Comparison of ENCODE assay signal across 1 cellular context in the genomic region with DNA sequence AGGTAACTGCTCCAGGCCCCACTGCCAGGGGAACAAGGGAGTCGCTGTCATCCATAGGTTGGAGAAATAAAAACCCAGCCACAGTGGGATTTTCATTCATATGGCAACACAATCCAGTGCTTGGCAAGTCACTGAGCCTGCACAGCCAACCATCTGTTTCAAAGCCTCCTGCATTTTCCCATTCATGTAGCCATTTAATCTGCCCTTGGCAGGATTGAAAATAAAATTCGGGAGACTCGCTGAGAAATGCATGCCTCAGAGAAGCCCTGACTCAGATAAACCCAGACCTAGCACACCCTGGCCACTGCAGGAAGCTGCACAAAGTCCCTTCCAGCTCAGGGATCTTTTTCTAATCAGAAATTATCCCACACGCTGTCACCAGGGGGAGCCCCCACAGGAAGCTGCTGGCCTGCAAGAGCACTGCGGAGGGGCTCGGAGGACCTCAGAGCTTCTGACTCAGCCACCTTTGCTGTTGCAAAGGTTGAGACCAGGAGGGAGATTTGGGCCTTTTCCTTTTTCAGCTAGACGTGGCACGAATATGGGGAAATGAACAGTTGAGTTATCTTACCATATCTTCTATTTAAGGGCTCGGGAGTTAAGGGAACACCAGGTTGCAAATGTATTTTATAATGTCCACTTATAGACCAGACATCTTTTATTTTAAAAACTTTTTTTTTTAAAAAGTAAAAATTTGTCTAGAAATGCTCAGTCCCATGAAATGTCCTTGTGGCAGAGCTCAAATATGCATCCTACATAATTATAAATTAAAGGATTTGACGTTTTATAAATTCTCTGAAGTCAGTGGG.
A peak's percentile ranks its signal among the peaks of the same experiment; 100 is the strongest.
TF ChIP-seq lines count a peak whose summit lies in the region.

No MANE protein-coding gene starts in this region.

TF ChIP-seq in HepG2, 621 proteins besides CTCF, POLR2A, EP300 and RAD21 (continued from another document and continues in another):
- TF ChIP-seq, protein P1, sequence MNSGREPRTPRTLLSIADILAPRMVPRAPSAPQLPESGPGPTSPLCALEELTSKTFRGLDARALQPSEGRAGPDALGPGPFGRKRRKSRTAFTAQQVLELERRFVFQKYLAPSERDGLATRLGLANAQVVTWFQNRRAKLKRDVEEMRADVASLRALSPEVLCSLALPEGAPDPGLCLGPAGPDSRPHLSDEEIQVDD (CRISPR knock-in tag; IDR thresholded peaks at IDR 0.05; ENCODE audit: borderline replicate concordance): no peak
- TF ChIP-seq ZNF274 (CRISPR knock-in tag; IDR thresholded peaks at IDR 0.05) (no peak), HNF4G (IDR thresholded peaks at IDR 0.05; ENCODE audit: borderline replicate concordance, low read depth, low read length) (no peak), HNF4G (CRISPR knock-in tag; IDR thresholded peaks at IDR 0.05; ENCODE audit: borderline replicate concordance, low read depth) (no peak), ATM (IDR thresholded peaks at IDR 0.05; ENCODE audit: borderline replicate concordance) (no peak), ZNF761 (CRISPR knock-in tag; conservative IDR thresholded peaks at IDR 0.05) (no peak), TBX3 (IDR thresholded peaks at IDR 0.05; ENCODE audit: borderline replicate concordance) (no peak), ETV5 (CRISPR knock-in tag; IDR thresholded peaks at IDR 0.05; ENCODE audit: borderline replicate concordance) (peak; percentile 48; the same call in 1 of the 2 replicates), ARNTL (CRISPR knock-in tag; IDR thresholded peaks at IDR 0.05) (no peak), ZFP36L2 (CRISPR knock-in tag; IDR thresholded peaks at IDR 0.05) (no peak), FOSL2 (CRISPR knock-in tag; IDR thresholded peaks at IDR 0.05) (0 out of 2 replicates have a peak, but pooled peaks have one; percentile 19), ZNF746 (CRISPR knock-in tag; IDR thresholded peaks at IDR 0.05) (no peak), ATF1 (CRISPR knock-in tag; IDR thresholded peaks at IDR 0.05) (no peak), MEIS2 (CRISPR knock-in tag; IDR thresholded peaks at IDR 0.05) (no peak), PPARG (CRISPR knock-in tag; conservative IDR thresholded peaks at IDR 0.05) (no peak), NCOA5 (CRISPR knock-in tag; IDR thresholded peaks at IDR 0.05) (no peak), ZNF644 (CRISPR knock-in tag; IDR thresholded peaks at IDR 0.05; ENCODE audit: low read depth) (0 out of 2 replicates have a peak, but pooled peaks have one; percentile 17), ZNF101 (CRISPR knock-in tag; IDR thresholded peaks at IDR 0.05; ENCODE audit: borderline replicate concordance, low read depth) (no peak), SRY (CRISPR knock-in tag; IDR thresholded peaks at IDR 0.05) (no peak), ZNF350 (CRISPR knock-in tag; IDR thresholded peaks at IDR 0.05; ENCODE audit: borderline replicate concordance, low read depth) (no peak), PRMT3 (CRISPR knock-in tag; IDR thresholded peaks at IDR 0.05; ENCODE audit: borderline replicate concordance, low read depth) (no peak), MYNN (CRISPR knock-in tag; IDR thresholded peaks at IDR 0.05; ENCODE audit: low read depth) (no peak), ELF3 (CRISPR knock-in tag; IDR thresholded peaks at IDR 0.05) (0 out of 2 replicates have a peak, but pooled peaks have one; percentile 29), ZNF17 (CRISPR knock-in tag; IDR thresholded peaks at IDR 0.05) (no peak), NFKBIZ (CRISPR knock-in tag; IDR thresholded peaks at IDR 0.05) (no peak), TOPORS (CRISPR knock-in tag; IDR thresholded peaks at IDR 0.05) (no peak), TGIF2 (CRISPR knock-in tag; IDR thresholded peaks at IDR 0.05) (no peak), ZNF546 (CRISPR knock-in tag; conservative IDR thresholded peaks at IDR 0.05) (no peak), DNMT1 (CRISPR knock-in tag; IDR thresholded peaks at IDR 0.05) (no peak), ZSCAN25 (CRISPR knock-in tag; IDR thresholded peaks at IDR 0.05) (no peak), SALL1 (CRISPR knock-in tag; IDR thresholded peaks at IDR 0.05) (peak; percentile 25; the same call in 1 of the 2 replicates), ZNF564 (CRISPR knock-in tag; IDR thresholded peaks at IDR 0.05) (no peak), MED8 (CRISPR knock-in tag; IDR thresholded peaks at IDR 0.05; ENCODE audit: insufficient replicate concordance) (no peak), CHD4 (IDR thresholded peaks at IDR 0.05; ENCODE audit: borderline replicate concordance, low read length) (no peak), GABPB1 (CRISPR knock-in tag; IDR thresholded peaks at IDR 0.05) (peak; percentile 79), GATA4 (IDR thresholded peaks at IDR 0.05; ENCODE audit: borderline replicate concordance, low read depth) (no peak), IKZF4 (CRISPR knock-in tag; IDR thresholded peaks at IDR 0.05; ENCODE audit: borderline replicate concordance, low read depth, not compliant biosample characterization) (no peak), KMT2A (CRISPR knock-in tag; IDR thresholded peaks at IDR 0.05) (no peak)
- TF ChIP-seq, protein P2, sequence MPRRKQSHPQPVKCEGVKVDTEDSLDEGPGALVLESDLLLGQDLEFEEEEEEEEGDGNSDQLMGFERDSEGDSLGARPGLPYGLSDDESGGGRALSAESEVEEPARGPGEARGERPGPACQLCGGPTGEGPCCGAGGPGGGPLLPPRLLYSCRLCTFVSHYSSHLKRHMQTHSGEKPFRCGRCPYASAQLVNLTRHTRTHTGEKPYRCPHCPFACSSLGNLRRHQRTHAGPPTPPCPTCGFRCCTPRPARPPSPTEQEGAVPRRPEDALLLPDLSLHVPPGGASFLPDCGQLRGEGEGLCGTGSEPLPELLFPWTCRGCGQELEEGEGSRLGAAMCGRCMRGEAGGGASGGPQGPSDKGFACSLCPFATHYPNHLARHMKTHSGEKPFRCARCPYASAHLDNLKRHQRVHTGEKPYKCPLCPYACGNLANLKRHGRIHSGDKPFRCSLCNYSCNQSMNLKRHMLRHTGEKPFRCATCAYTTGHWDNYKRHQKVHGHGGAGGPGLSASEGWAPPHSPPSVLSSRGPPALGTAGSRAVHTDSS (CRISPR knock-in tag; conservative IDR thresholded peaks at IDR 0.05): no peak
- TF ChIP-seq, protein P3, sequence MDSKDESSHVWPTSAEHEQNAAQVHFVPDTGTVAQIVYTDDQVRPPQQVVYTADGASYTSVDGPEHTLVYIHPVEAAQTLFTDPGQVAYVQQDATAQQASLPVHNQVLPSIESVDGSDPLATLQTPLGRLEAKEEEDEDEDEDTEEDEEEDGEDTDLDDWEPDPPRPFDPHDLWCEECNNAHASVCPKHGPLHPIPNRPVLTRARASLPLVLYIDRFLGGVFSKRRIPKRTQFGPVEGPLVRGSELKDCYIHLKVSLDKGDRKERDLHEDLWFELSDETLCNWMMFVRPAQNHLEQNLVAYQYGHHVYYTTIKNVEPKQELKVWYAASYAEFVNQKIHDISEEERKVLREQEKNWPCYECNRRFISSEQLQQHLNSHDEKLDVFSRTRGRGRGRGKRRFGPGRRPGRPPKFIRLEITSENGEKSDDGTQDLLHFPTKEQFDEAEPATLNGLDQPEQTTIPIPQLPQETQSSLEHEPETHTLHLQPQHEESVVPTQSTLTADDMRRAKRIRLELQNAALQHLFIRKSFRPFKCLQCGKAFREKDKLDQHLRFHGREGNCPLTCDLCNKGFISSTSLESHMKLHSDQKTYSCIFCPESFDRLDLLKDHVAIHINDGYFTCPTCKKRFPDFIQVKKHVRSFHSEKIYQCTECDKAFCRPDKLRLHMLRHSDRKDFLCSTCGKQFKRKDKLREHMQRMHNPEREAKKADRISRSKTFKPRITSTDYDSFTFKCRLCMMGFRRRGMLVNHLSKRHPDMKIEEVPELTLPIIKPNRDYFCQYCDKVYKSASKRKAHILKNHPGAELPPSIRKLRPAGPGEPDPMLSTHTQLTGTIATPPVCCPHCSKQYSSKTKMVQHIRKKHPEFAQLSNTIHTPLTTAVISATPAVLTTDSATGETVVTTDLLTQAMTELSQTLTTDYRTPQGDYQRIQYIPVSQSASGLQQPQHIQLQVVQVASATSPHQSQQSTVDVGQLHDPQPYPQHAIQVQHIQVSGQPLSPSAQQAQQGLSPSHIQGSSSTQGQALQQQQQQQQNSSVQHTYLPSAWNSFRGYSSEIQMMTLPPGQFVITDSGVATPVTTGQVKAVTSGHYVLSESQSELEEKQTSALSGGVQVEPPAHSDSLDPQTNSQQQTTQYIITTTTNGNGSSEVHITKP (CRISPR knock-in tag; IDR thresholded peaks at IDR 0.05; ENCODE audit: low read depth): no peak
- TF ChIP-seq, protein P4, sequence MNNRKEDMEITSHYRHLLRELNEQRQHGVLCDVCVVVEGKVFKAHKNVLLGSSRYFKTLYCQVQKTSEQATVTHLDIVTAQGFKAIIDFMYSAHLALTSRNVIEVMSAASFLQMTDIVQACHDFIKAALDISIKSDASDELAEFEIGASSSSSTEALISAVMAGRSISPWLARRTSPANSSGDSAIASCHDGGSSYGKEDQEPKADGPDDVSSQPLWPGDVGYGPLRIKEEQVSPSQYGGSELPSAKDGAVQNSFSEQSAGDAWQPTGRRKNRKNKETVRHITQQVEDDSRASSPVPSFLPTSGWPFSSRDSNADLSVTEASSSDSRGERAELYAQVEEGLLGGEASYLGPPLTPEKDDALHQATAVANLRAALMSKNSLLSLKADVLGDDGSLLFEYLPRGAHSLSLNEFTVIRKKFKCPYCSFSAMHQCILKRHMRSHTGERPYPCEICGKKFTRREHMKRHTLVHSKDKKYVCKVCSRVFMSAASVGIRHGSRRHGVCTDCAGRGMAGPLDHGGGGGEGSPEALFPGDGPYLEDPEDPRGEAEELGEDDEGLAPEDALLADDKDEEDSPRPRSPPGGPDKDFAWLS (CRISPR knock-in tag; IDR thresholded peaks at IDR 0.05; ENCODE audit: borderline replicate concordance): no peak
- TF ChIP-seq, protein P5, sequence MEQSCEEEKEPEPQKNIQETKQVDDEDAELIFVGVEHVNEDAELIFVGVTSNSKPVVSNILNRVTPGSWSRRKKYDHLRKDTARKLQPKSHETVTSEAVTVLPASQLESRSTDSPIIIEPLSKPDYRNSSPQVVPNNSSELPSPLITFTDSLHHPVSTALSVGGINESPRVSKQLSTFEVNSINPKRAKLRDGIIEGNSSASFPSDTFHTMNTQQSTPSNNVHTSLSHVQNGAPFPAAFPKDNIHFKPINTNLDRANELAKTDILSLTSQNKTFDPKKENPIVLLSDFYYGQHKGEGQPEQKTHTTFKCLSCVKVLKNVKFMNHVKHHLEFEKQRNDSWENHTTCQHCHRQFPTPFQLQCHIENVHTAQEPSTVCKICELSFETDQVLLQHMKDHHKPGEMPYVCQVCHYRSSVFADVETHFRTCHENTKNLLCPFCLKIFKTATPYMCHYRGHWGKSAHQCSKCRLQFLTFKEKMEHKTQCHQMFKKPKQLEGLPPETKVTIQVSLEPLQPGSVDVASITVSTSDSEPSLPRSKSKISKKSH (CRISPR knock-in tag; IDR thresholded peaks at IDR 0.05; ENCODE audit: borderline replicate concordance): no peak
- TF ChIP-seq, protein P6, sequence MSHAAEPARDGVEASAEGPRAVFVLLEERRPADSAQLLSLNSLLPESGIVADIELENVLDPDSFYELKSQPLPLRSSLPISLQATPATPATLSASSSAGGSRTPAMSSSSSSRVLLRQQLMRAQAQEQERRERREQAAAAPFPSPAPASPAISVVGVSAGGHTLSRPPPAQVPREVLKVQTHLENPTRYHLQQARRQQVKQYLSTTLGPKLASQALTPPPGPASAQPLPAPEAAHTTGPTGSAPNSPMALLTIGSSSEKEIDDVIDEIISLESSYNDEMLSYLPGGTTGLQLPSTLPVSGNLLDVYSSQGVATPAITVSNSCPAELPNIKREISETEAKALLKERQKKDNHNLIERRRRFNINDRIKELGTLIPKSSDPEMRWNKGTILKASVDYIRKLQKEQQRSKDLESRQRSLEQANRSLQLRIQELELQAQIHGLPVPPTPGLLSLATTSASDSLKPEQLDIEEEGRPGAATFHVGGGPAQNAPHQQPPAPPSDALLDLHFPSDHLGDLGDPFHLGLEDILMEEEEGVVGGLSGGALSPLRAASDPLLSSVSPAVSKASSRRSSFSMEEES (CRISPR knock-in tag; IDR thresholded peaks at IDR 0.05): no peak
- TF ChIP-seq, protein P7, sequence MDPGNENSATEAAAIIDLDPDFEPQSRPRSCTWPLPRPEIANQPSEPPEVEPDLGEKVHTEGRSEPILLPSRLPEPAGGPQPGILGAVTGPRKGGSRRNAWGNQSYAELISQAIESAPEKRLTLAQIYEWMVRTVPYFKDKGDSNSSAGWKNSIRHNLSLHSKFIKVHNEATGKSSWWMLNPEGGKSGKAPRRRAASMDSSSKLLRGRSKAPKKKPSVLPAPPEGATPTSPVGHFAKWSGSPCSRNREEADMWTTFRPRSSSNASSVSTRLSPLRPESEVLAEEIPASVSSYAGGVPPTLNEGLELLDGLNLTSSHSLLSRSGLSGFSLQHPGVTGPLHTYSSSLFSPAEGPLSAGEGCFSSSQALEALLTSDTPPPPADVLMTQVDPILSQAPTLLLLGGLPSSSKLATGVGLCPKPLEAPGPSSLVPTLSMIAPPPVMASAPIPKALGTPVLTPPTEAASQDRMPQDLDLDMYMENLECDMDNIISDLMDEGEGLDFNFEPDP (CRISPR knock-in tag; conservative IDR thresholded peaks at IDR 0.05): no peak
- TF ChIP-seq, protein P8, sequence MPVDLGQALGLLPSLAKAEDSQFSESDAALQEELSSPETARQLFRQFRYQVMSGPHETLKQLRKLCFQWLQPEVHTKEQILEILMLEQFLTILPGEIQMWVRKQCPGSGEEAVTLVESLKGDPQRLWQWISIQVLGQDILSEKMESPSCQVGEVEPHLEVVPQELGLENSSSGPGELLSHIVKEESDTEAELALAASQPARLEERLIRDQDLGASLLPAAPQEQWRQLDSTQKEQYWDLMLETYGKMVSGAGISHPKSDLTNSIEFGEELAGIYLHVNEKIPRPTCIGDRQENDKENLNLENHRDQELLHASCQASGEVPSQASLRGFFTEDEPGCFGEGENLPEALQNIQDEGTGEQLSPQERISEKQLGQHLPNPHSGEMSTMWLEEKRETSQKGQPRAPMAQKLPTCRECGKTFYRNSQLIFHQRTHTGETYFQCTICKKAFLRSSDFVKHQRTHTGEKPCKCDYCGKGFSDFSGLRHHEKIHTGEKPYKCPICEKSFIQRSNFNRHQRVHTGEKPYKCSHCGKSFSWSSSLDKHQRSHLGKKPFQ (CRISPR knock-in tag; IDR thresholded peaks at IDR 0.05; ENCODE audit: insufficient replicate concordance): no peak
- TF ChIP-seq, protein P9, sequence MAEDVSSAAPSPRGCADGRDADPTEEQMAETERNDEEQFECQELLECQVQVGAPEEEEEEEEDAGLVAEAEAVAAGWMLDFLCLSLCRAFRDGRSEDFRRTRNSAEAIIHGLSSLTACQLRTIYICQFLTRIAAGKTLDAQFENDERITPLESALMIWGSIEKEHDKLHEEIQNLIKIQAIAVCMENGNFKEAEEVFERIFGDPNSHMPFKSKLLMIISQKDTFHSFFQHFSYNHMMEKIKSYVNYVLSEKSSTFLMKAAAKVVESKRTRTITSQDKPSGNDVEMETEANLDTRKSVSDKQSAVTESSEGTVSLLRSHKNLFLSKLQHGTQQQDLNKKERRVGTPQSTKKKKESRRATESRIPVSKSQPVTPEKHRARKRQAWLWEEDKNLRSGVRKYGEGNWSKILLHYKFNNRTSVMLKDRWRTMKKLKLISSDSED (CRISPR knock-in tag; IDR thresholded peaks at IDR 0.05): no peak
- TF ChIP-seq, protein P10, sequence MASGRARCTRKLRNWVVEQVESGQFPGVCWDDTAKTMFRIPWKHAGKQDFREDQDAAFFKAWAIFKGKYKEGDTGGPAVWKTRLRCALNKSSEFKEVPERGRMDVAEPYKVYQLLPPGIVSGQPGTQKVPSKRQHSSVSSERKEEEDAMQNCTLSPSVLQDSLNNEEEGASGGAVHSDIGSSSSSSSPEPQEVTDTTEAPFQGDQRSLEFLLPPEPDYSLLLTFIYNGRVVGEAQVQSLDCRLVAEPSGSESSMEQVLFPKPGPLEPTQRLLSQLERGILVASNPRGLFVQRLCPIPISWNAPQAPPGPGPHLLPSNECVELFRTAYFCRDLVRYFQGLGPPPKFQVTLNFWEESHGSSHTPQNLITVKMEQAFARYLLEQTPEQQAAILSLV (CRISPR knock-in tag; IDR thresholded peaks at IDR 0.05; ENCODE audit: borderline replicate concordance): no peak
